In the genomic region with DNA sequence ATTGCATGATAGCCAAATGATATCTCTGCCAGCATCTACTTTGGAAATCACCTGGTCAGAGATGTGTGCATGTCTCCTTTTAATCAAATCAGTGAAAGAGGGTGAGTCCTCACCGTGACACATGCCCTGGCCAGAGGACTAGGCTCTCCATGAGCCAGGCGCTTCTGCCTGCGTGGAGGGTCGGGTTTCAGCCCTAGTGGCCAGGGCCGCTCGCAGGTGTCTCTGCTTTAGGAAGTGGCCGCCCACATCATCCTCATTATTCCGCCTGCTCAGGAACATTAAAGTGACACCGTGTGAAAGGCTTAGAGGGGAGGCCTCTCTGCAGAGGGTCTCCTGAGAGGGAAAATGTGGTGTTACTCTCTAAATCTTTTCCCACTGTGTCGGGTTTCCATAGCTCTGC, we compare ENCODE assay signal across 20 cellular contexts.
DNase-seq lines count a peak whose midpoint lies in the region; ATAC-seq and TF ChIP-seq lines count a peak whose summit lies in the region.
"Had no signal": no experiment of that assay in that cellular context is flagged by ENCODE, and none has a peak within 500 bp of the region (broad histone marks: within the 10 kb centered on the region; RNA-seq: fewer than 3 reads in every experiment).

No MANE protein-coding gene starts in this region.

- no peak overlapping the region; the same call in 1 of the 2 replicates for H2AFZ ChIP-seq in GM23338

- no peak overlapping the region for H3K27ac Mint-ChIP-seq in GM23338

- H3F3A ChIP-seq in GM23338 (replicated peaks; ENCODE audit: low read depth): peaks cover 5% of the 10 kb centered on the region; the same call in 1 of the 2 replicates

- H3K4me3 ChIP-seq in GM23338 (no peak overlapping the region), coronary artery (no peak overlapping the region)
- H3K4me3 ChIP-seq: Peyer's patch, SJSA1 had no signal

- H3K36me3 ChIP-seq in GM23338 (ENCODE audit: insufficient read depth): no peaks in the 10 kb centered on the region
- H3K36me3 ChIP-seq: Peyer's patch had no signal

- DNase-seq in GM23338 (ENCODE audit: low spot score) (peak; percentile 69), coronary artery (ENCODE audit: low spot score) (peak; percentile 45), islet precursor cell (peak; percentile 69), retina (peak; percentile 39), ureter (ENCODE audit: low spot score) (no peak), mucosa of gallbladder (ENCODE audit: low spot score) (no peak), NCI-H774 (lab: John Stamatoyannopoulos, UW) (no peak)
- DNase-seq: GDM1, GOT3, KG1, NCI-H1092, NCI-H1436 treated with DMSO at 0.1 percent for 48 hours, NCI-H2029, NCI-H2171, NCI-H345, NCI-H524, Peyer's patch had no signal

- no peaks in the 10 kb centered on the region for H3K27me3 Mint-ChIP-seq in GM23338 (ENCODE audit: insufficient read depth, low read depth, poor library complexity)

- H3K4me1 ChIP-seq in GM23338 (ENCODE audit: insufficient read depth): peaks cover 38% of the 10 kb centered on the region
- H3K4me1 ChIP-seq: Peyer's patch had no signal

- 0 out of 2 replicates have a peak overlapping the region, but pooled peaks have one; percentile 22 for H3K4me2 ChIP-seq in GM23338

- TF ChIP-seq CTCF in GM23338 (conservative IDR thresholded peaks at IDR 0.05; ENCODE audit: low read depth in 2 of 2) (peak in 1 of 2 experiments; percentile 14; a peak in 1 of 4 replicates), coronary artery (IDR thresholded peaks at IDR 0.05) (no peak)

- no peaks in the 10 kb centered on the region for H3K79me2 ChIP-seq in GM23338 (replicated peaks; ENCODE audit: insufficient read depth)

- peaks cover 39% of the 10 kb centered on the region for H3K4me1 Mint-ChIP-seq in GM23338

- H3K9me2 ChIP-seq in GM23338 (ENCODE audit: insufficient read depth): peaks cover 7% of the 10 kb centered on the region

- peaks cover 12% of the 10 kb centered on the region for H3K9me3 Mint-ChIP-seq in GM23338

- H3K4me3 Mint-ChIP-seq in GM23338: no peak overlapping the region

- H3K27me3 ChIP-seq in GM23338 (ENCODE audit: insufficient read depth): no peaks in the 10 kb centered on the region
- H3K27me3 ChIP-seq: Peyer's patch, SJSA1 had no signal

- no peak overlapping the region for H3K27ac ChIP-seq in GM23338 (ENCODE audit: low read depth)
- no peak overlapping the region for H3K27ac ChIP-seq in coronary artery
- H3K27ac ChIP-seq: C4-2B, HL-60, Peyer's patch, SJSA1 had no signal

- peak; percentile 97 for ATAC-seq in GM23338

- peaks cover 8% of the 10 kb centered on the region; the same call in 1 of the 3 replicates for H3K36me3 Mint-ChIP-seq in GM23338 (ENCODE audit: low read depth)

- no peaks in the 10 kb centered on the region for H4K20me1 ChIP-seq in GM23338 (replicated peaks; ENCODE audit: insufficient read depth)

TF ChIP-seq in GM23338, 12 proteins besides CTCF, POLR2A, EP300 and RAD21:
- no peak for TF ChIP-seq NANOG (IDR thresholded peaks at IDR 0.05; ENCODE audit: borderline replicate concordance)

Comparison
In these comparisons a context has a peak if more than half of its experiments do, and no peak if none do; other contexts are left out.
1. DNase-seq: peak in GM23338 (single experiment), coronary artery (single experiment), islet precursor cell (single experiment) and retina (single experiment); none in ureter (single experiment), mucosa of gallbladder (single experiment) and NCI-H774 (single experiment).